ENCODE assay signal across 19 cellular contexts in the genomic region with DNA sequence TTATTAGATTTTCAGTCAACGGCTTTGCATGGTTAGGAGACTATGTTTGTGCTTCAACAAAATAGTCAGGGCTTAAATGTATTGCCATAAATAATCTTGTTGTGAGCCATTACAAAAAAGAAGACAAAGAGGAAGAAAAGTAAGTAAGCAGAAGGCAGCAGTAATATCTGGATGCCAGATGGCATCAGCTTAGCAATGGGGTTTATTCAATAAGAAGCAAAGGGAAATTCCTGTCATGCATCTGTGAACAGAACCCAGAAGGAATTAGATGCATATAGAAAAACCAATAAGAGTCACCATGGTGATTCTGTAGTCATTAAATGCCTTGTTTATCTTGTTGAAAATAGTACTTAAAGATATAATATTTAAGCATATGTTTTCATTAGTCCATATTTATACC.
"Had no signal": no experiment of that assay in that cellular context is flagged by ENCODE, and none has a peak within 500 bp of the region (broad histone marks: within the 10 kb centered on the region; RNA-seq: fewer than 3 reads in every experiment).

No MANE protein-coding gene starts in this region.

- H3K9me3 ChIP-seq: thyroid gland had no signal

- ATAC-seq: activated T-cell treated with anti-CD3 and anti-CD28 coated beads, Interleukin-2, amount 50 U/mL, for 4 hours; esophagus mucosa; foreskin keratinocyte; left ventricle myocardium superior; stimulated activated effector memory CD8-positive, alpha-beta T cell treated with anti-CD3 and anti-CD28 coated beads, Interleukin-12 subunit alpha, Interleukin-12 subunit beta, amount 100 ng/mL, for 72 hours had no signal

- H3K4me1 ChIP-seq: breast epithelium, right atrium auricular region had no signal

- H3K27me3 ChIP-seq: breast epithelium, foreskin keratinocyte, heart right ventricle, right atrium auricular region, thyroid gland had no signal

- H3K4me3 ChIP-seq: breast epithelium, heart right ventricle, right atrium auricular region, thyroid gland had no signal

- H3K36me3 ChIP-seq: breast epithelium, right atrium auricular region, thyroid gland had no signal

- H3K27ac ChIP-seq: breast epithelium, foreskin keratinocyte, heart right ventricle, right atrium auricular region, thyroid gland had no signal

- DNase-seq: activated CD4-positive, alpha-beta T cell treated with anti-CD3 and anti-CD28 coated beads for 1 hour; activated CD4-positive, alpha-beta T cell treated with anti-CD3 and anti-CD28 coated beads, Interleukin-2, amount 50 U/mL, for 48 hours; activated gamma-delta T cell treated with Interleukin-2 at 50 U/mL for 16 hours; activated naive CD8-positive, alpha-beta T cell treated with anti-CD3 and anti-CD28 coated beads, Interleukin-2, amount 10 ng/mL, durations not matched to agents 7 days and 5 days; activated T-cell treated with anti-CD3 and anti-CD28 coated beads, Interleukin-2, amount 50 U/mL, for 4 hours; aorta; endodermal cell; heart right ventricle; left ventricle myocardium superior; mesendoderm; posterior cingulate gyrus; small intestine; T-helper 9 cell; thyroid gland had no signal
